In the genomic region with DNA sequence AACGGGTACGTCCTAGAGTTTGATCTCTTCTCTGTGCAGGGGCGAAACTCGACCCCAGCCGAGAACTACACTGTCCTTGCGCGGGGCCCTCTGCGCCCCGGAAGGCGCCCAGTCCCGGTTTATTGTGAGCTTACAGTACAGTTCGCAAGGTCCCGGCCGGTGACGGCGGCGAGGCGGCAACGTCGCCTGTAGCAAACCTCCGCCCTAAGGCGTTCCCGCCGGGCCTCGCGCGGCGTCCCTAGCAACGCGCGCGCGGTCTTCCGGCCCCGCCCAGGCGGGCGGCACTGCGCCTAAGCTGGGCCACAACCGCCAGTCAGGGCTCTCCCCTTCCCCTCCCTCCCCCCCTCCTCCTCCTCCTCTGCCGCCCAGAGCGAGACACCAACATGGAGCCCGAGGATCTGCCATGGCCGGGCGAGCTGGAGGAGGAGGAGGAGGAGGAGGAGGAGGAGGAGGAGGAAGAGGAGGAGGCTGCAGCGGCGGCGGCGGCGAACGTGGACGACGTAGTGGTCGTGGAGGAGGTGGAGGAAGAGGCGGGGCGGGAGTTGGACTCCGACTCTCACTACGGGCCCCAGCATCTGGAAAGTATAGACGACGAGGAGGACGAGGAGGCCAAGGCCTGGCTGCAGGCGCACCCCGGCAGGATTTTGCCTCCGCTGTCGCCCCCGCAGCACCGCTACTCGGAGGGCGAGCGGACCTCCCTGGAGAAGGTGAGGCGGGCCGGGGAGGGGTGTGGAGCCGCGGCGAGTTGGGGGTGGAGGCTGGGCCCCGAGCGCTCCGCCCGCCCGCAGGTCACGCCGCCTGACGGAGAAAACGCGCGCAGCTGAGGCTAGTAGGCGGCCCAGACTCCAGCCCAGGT, we compare ENCODE assay signal across 8 cellular contexts. TPM values are rescaled to one million over a fixed set of nuclear protein-coding genes. Genes with fewer than 3 reads are reported as not detected.
DNase-seq lines count a peak whose midpoint lies in the region; ATAC-seq and TF ChIP-seq lines count a peak whose summit lies in the region.

TSS of gene ALMS1 (plus strand) at position 351 of the 856 bp plus-strand sequence. CDS start at position 384, 33 bp downstream.

- H3K4me1 Mint-ChIP-seq in T-helper 17 cell: peaks cover 30% of the 10 kb centered on the region

- H3K36me3 Mint-ChIP-seq in T-helper 17 cell (ENCODE audit: low read depth): peaks cover 2% of the 10 kb centered on the region

- H3K27ac ChIP-seq in right atrium auricular region: peak within 1 kb of the TSS; percentile 86 to 92
- H3K27ac ChIP-seq in psoas muscle: peak within 1 kb of the TSS; percentile 83
- peak within 1 kb of the TSS; percentile 96 for H3K27ac ChIP-seq in urinary bladder (ENCODE audit: low read depth)

- H3K36me3 ChIP-seq in right atrium auricular region: no peaks in the 10 kb centered on the region
- no peaks in the 10 kb centered on the region for H3K36me3 ChIP-seq in psoas muscle (ENCODE audit: insufficient read depth in 1 of 2, low read depth in 1 of 2)
- no peaks in the 10 kb centered on the region for H3K36me3 ChIP-seq in urinary bladder (ENCODE audit: insufficient read depth)

- H3K4me1 ChIP-seq in right atrium auricular region (peaks cover 0 to 21% of the 10 kb centered on the region in 2 donors), psoas muscle (peaks cover 18% of the 10 kb centered on the region), urinary bladder (ENCODE audit: insufficient read depth) (no peaks in the 10 kb centered on the region)

- ATAC-seq in GM18502 (IDR thresholded peaks at IDR 0.05; ENCODE audit: poor library complexity, unreplicated experiment) (peak; percentile 90), HG02943 (IDR thresholded peaks at IDR 0.05; ENCODE audit: low read depth, unreplicated experiment) (peak; percentile 84), T-helper 17 cell (peak; percentile 89), psoas muscle (peak; percentile 97 to 98 (median 98))

- H3K4me3 ChIP-seq in right atrium auricular region (peak within 1 kb of the TSS; percentile 58 to 85), psoas muscle (peak within 1 kb of the TSS; percentile 89), urinary bladder (ENCODE audit: low read depth, low read length) (peak within 1 kb of the TSS; percentile 68)

- no peaks in the 10 kb centered on the region for H3K27me3 ChIP-seq in right atrium auricular region
- no peaks in the 10 kb centered on the region for H3K27me3 ChIP-seq in psoas muscle (ENCODE audit: insufficient read depth in 3 of 3, low read length in 2 of 3)

- peak within 1 kb of the TSS; percentile 93 for H3K4me3 Mint-ChIP-seq in T-helper 17 cell

- 0 to 1% (median 0%) methylated on average over 68 to 86 of the region's 86 CpGs for WGBS in psoas muscle, 3 donors
- under 1% methylated on average over 86 of the region's 86 CpGs for WGBS in urinary bladder

- peak within 1 kb of the TSS; percentile 92 for H3K27ac Mint-ChIP-seq in T-helper 17 cell

- H3K27me3 Mint-ChIP-seq in T-helper 17 cell: no peaks in the 10 kb centered on the region

- intact Hi-C loops in psoas muscle (cut with DNase I): no loop called here

- peak; percentile 48 to 78 for DNase-seq in NCI-H187 (lab: John Stamatoyannopoulos, UW)
- peak; percentile 82 to 90 (median 88) for DNase-seq in T-helper 17 cell
- DNase-seq in amygdala (lab: John Stamatoyannopoulos, UW): peak; percentile 54 to 95 (median 82)
- peak; percentile 90 for DNase-seq in right atrium auricular region (ENCODE audit: low spot score)
- DNase-seq in psoas muscle: peak; percentile 90 to 94

- TF ChIP-seq CTCF in right atrium auricular region (IDR thresholded peaks at IDR 0.05): peak in 1 of 2 donors; percentile 55
- TF ChIP-seq CTCF in psoas muscle (IDR thresholded peaks at IDR 0.05): no peak

- H3K9me3 ChIP-seq in T-helper 17 cell (ENCODE audit: control insufficient read depth, low read length, poor library complexity, severe bottlenecking) (no peaks in the 10 kb centered on the region), right atrium auricular region (no peaks in the 10 kb centered on the region), psoas muscle (no peaks in the 10 kb centered on the region)

RNA-seq across cellular contexts. Expression of gene ALMS1, which starts in this region (rescaled TPM):
- total RNA-seq in T-helper 17 cell (10 to 100 TPM; 22.3 to 26.6 TPM), right atrium auricular region (10 to 100 TPM in 1 of 2 donors, 1 to 10 TPM in 1; 8.7 to 14.9 TPM), psoas muscle (1 to 10 TPM; 5.9 to 8.2 (median 6.8) TPM), urinary bladder (65.1 TPM)
- polyA plus RNA-seq in psoas muscle (1 to 10 TPM; 3.7 to 6.2 (median 5.4) TPM), urinary bladder (10.7 TPM)

Comparison
In these comparisons a context has a peak if more than half of its experiments do, and no peak if none do; other contexts are left out.
1. Peak in every context shown above with its lines: DNase-seq, ATAC-seq, H3K4me3 ChIP-seq and H3K27ac ChIP-seq.